In the genomic region with DNA sequence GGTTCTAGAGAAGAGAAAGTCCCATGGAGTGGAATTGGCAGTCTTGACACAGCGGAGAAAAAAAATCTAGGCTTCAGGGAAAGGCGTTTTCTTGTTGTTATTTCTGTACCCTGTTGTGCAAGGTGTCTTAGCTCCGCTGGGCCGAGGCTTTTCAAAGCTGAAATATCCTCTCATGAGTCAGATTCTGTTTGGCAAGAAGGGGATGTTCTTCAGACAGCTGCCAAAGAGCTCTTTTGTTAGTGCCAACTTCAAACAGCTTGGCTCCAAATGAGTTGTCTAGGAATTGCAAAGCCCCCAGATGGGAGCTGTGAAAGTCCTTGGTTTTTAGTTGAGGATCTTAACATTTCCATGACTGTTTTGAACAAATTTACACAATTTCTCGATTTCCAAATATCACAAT, we compare ENCODE assay signal across 7 cellular contexts. TPM values are rescaled to one million over a fixed set of nuclear protein-coding genes. Genes with fewer than 3 reads are reported as not detected.
A peak's percentile ranks its signal among the peaks of the same experiment; 100 is the strongest.
DNase-seq lines count a peak whose midpoint lies in the region; ATAC-seq and TF ChIP-seq lines count a peak whose summit lies in the region.

No MANE protein-coding gene starts in this region.

- H3K9me3 Mint-ChIP-seq in natural killer cell, result no peaks in the 10 kb centered on the region

- intact Hi-C loops in PC-3 (cut with micrococcal nuclease) (loop anchor here (1.0 kb wide), 1 partner anchor 69 kb away; no protein-coding TSS in a partner anchor), natural killer cell (cut with micrococcal nuclease) (no loop called here)

- H3K4me1 ChIP-seq in PC-3 (ENCODE audit: insufficient read depth, low read length), result peaks cover 23% of the 10 kb centered on the region

- H3K36me3 Mint-ChIP-seq in natural killer cell, result no peaks in the 10 kb centered on the region

- no peaks in the 10 kb centered on the region for H3K27me3 ChIP-seq in PC-3 (ENCODE audit: low read length)

- H3K9me3 ChIP-seq in PC-3 (ENCODE audit: low read length), result no peaks in the 10 kb centered on the region

- peaks cover 62% of the 10 kb centered on the region for H3K79me2 ChIP-seq in PC-3 (ENCODE audit: low read length)

- no peak overlapping the region for H2AFZ ChIP-seq in PC-3 (ENCODE audit: low read length)

- H3K4me2 ChIP-seq in PC-3 (ENCODE audit: low read length), result peak overlapping the region; percentile 92

- DNase-seq in GOT3 (lab: John Stamatoyannopoulos, UW) (peak; percentile 38), PC-3 (peak; percentile 92), natural killer cell (no peak), 8988T (no peak), NCI-H146 treated with DMSO at 0.1 percent for 48 hours (lab: John Stamatoyannopoulos, UW; ENCODE audit: unreplicated experiment) (no peak)

- BruUV-seq in PC-3 (replicated peaks; lab: Mats Ljungman, UMichigan), result no TSS peak

- H3K27me3 Mint-ChIP-seq in natural killer cell (ENCODE audit: low read depth in 2 of 2), result no peaks in the 10 kb centered on the region

- 0 out of 2 replicates have a peak overlapping the region, but pooled peaks have one; percentile 1 for H3K9ac ChIP-seq in PC-3 (ENCODE audit: low read length)

- H3K27ac ChIP-seq in PC-3 (ENCODE audit: low read length), result no peak overlapping the region; the same call in 1 of the 2 replicates

- peak overlapping the region; percentile 93 for H3K4me3 Mint-ChIP-seq in natural killer cell

- POLR2A ChIA-PET in PC-3 (lab: Charles Lee; ENCODE audit: unreplicated experiment), result interaction anchor here (0.7 kb wide), 1 partner anchor 11 kb away, joined by 11 read pairs; no protein-coding TSS in a partner anchor

- peak overlapping the region; percentile 75 to 91 for H3K27ac Mint-ChIP-seq in natural killer cell

- peaks cover 19 to 46% of the 10 kb centered on the region in 2 donors for H3K4me1 Mint-ChIP-seq in natural killer cell

- peaks cover 26% of the 10 kb centered on the region for H3K36me3 ChIP-seq in PC-3 (ENCODE audit: low read depth, low read length)

- peaks cover 24% of the 10 kb centered on the region for H4K20me1 ChIP-seq in PC-3 (ENCODE audit: low read length)

- H3K9me2 ChIP-seq in PC-3 (replicated peaks; ENCODE audit: low read length), result no peaks in the 10 kb centered on the region

- peak; percentile 36 for ATAC-seq in PC-3
- peak; percentile 79 for ATAC-seq in esophagus mucosa
- ATAC-seq in natural killer cell, result no peak
- no peak for ATAC-seq in GM18870 (IDR thresholded peaks at IDR 0.05; ENCODE audit: unreplicated experiment)

- no peaks in the 10 kb centered on the region for H3F3A ChIP-seq in PC-3 (ENCODE audit: low read length, unreplicated experiment)

- CTCF ChIA-PET in PC-3 (lab: Charles Lee), result no interaction called here

- peak overlapping the region; percentile 96 for H3K4me3 ChIP-seq in PC-3 (ENCODE audit: low read length)

- no peak for TF ChIP-seq CTCF in PC-3 (conservative IDR thresholded peaks at IDR 0.05; ENCODE audit: low read depth, low read length)
- no peak for TF ChIP-seq CTCF in natural killer cell (IDR thresholded peaks at IDR 0.05)

RNA-seq across cellular contexts. Expression of gene CRLS1, which starts 2.3 kb away (rescaled TPM):
- total RNA-seq in PC-3 (2014; rRNA removed) (50.7 and 52.2 TPM in 2 replicates), esophagus mucosa (21.4 TPM), natural killer cell (10 to 100 TPM; 13.0 to 20.5 (median 14.6) TPM)

RNA-seq across cellular contexts. Expression of gene LRRN4, which starts 45.6 kb away (rescaled TPM):
- total RNA-seq in PC-3 (2014; rRNA removed) (0.44 TPM in 1 of 2 replicates, not detected in the other), esophagus mucosa (not detected), natural killer cell (not detected)

RNA-seq across cellular contexts. Expression of gene MCM8, which starts 57.8 kb away (rescaled TPM):
- total RNA-seq in PC-3 (2014; rRNA removed), result 26.6 and 27.0 TPM in 2 replicates
- total RNA-seq in esophagus mucosa, result 5.7 TPM
- 10 to 100 TPM in 1 of 3 donors, 1 to 10 TPM in 2; 8.1 to 14.3 (median 9.0) TPM for total RNA-seq in natural killer cell

RNA-seq across cellular contexts. Expression of gene TRMT6, which starts 57.9 kb away (rescaled TPM):
- total RNA-seq in PC-3 (2014; rRNA removed), result 35.4 and 44.0 TPM in 2 replicates
- 12.6 TPM for total RNA-seq in esophagus mucosa
- 10 to 100 TPM in 1 of 3 donors, 1 to 10 TPM in 2; 9.2 to 13.0 (median 9.9) TPM for total RNA-seq in natural killer cell

Comparison
In these comparisons a context has a peak if more than half of its experiments do, and no peak if none do; other contexts are left out.
1. DNase-seq: peak in GOT3 (single experiment) and PC-3 (single experiment); none in natural killer cell (single experiment), 8988T (single experiment) and NCI-H146 treated with DMSO at 0.1 percent for 48 hours (single experiment).
2. ATAC-seq: peak in PC-3 (single experiment) and esophagus mucosa (single experiment); none in natural killer cell (0 of 3) and GM18870 (single experiment).